Comparison of ENCODE assay signal across 8 cellular contexts in genomic region chr18:34222396-34223163, GRCh38. TPM values are rescaled to one million over a fixed set of nuclear protein-coding genes. Genes with fewer than 3 reads are reported as not detected.
A peak's percentile ranks its signal among the peaks of the same experiment; 100 is the strongest.
DNase-seq lines count a peak whose midpoint lies in the region; ATAC-seq and TF ChIP-seq lines count a peak whose summit lies in the region.

No MANE protein-coding gene starts in this region.

- H3K4me1 Mint-ChIP-seq in CD14-positive monocyte, result no peaks in the 10 kb centered on the region

- no peaks in the 10 kb centered on the region for H3K36me3 Mint-ChIP-seq in CD14-positive monocyte

- H3K4me1 ChIP-seq in HAP-1, result no peaks in the 10 kb centered on the region
- peaks cover 32% of the 10 kb centered on the region for H3K4me1 ChIP-seq in endocrine pancreas (ENCODE audit: control insufficient read depth, insufficient read depth, low read length)

- peaks cover 55% of the 10 kb centered on the region for H3K27me3 ChIP-seq in HAP-1 (ENCODE audit: low read depth)
- no peaks in the 10 kb centered on the region for H3K27me3 ChIP-seq in endocrine pancreas (ENCODE audit: control insufficient read depth, insufficient read depth, low read length)

- H3K27ac Mint-ChIP-seq in CD14-positive monocyte, result no peak overlapping the region

- H3K36me3 ChIP-seq in HAP-1 (replicated peaks), result no peaks in the 10 kb centered on the region
- no peaks in the 10 kb centered on the region for H3K36me3 ChIP-seq in endocrine pancreas (ENCODE audit: control insufficient read depth, insufficient read depth, low read length)

- in situ Hi-C loops in HAP-1 (cut with MboI; ENCODE audit: low sequenced_read_pairs), result no loop called here

- ATAC-seq in HG02973 (IDR thresholded peaks at IDR 0.05; ENCODE audit: unreplicated experiment), result no peak

- peak; percentile 17 for DNase-seq in AG08396 (ENCODE audit: low spot score)
- DNase-seq in HAP-1 (ENCODE audit: low spot score in 2 of 2), result peak in 1 of 2 experiments; percentile 13
- DNase-seq in NCI-H69 (lab: John Stamatoyannopoulos, UW), result peak; percentile 98
- DNase-seq in midbrain (lab: John Stamatoyannopoulos, UW), result peak; percentile 55
- no peak for DNase-seq in H4 (ENCODE audit: low spot score)
- DNase-seq in CD14-positive monocyte (ENCODE audit: low spot score), result no peak

- peak overlapping the region in 1 of 2 donors; percentile 83 for H3K4me3 Mint-ChIP-seq in CD14-positive monocyte

- peak overlapping the region; percentile 90 for H3K9ac ChIP-seq in endocrine pancreas (ENCODE audit: control insufficient read depth, insufficient read depth, low read length)

- H3K4me3 ChIP-seq in HAP-1 (peak overlapping the region; percentile 5; the same call in 1 of the 2 replicates), endocrine pancreas (ENCODE audit: control insufficient read depth, insufficient read depth, low read length) (peak overlapping the region; percentile 95)

- H3K27me3 Mint-ChIP-seq in CD14-positive monocyte (ENCODE audit: low read depth in 3 of 3), result peaks cover 44 to 71% (median 48%) of the 10 kb centered on the region in 3 donors

- no peak for TF ChIP-seq CTCF in CD14-positive monocyte (IDR thresholded peaks at IDR 0.05)

- peaks cover 0 to 18% (median 10%) of the 10 kb centered on the region in 7 donors for H3K9me3 Mint-ChIP-seq in CD14-positive monocyte

- H3K9me3 ChIP-seq in HAP-1 (no peaks in the 10 kb centered on the region), endocrine pancreas (ENCODE audit: control insufficient read depth, low read length) (no peaks in the 10 kb centered on the region)

- intact Hi-C loops in CD14-positive monocyte (cut with micrococcal nuclease), result no loop called here

RNA-seq across cellular contexts. Expression of gene NOL4, which starts 2.1 kb away (rescaled TPM):
- 0.83 TPM in 1 of 2 replicates, not detected in the other for total RNA-seq in H4 (2014; rRNA removed; shearing (Covaris generic))
- not detected for polyA plus RNA-seq in CD14-positive monocyte

Comparison
In these comparisons a context has a peak if more than half of its experiments do, and no peak if none do; other contexts are left out.
1. DNase-seq: peak in AG08396 (single experiment), NCI-H69 (single experiment) and midbrain (single experiment); none in H4 (single experiment) and CD14-positive monocyte (single experiment).